ENCODE assay signal across 28 cellular contexts in the genomic region with DNA sequence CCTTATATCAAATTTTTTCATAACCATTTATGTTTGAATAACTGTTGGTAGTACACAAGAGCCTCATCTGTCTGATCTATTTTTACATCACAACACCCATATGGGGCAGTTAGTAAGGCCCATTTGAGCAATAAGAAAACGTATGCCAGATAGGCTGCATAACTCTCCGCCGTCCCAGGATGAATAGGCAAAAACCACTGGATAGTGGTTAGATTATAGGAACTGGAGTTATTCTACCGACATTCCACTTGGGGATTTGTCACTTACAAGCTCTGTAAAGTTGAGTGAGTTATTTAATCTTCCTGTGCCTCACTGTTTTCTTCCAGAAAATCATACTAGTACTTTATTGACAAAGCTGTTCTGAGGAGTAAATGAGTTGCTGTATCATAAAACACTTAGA.
"Had no signal": no experiment of that assay in that cellular context is flagged by ENCODE, and none has a peak within 500 bp of the region (broad histone marks: within the 10 kb centered on the region; RNA-seq: fewer than 3 reads in every experiment).

No MANE protein-coding gene starts in this region.

- H3K36me3 Mint-ChIP-seq: activated naive CD4-positive, alpha-beta T cell treated with anti-CD3 and anti-CD28 coated beads, Interleukin-2, amount 50 U/mL, for 72 hours; naive B cell; stimulated activated effector memory CD8-positive, alpha-beta T cell treated with anti-CD3 and anti-CD28 coated beads, Interleukin-12 subunit alpha, Interleukin-12 subunit beta, amount 100 ng/mL, for 72 hours had no signal

- H3K4me3 Mint-ChIP-seq: activated CD4-positive, alpha-beta T cell treated with anti-CD3 and anti-CD28 coated beads for 36 hours; activated T-cell treated with anti-CD3 and anti-CD28 coated beads, Interleukin-2, amount 50 U/mL, for 72 hours; central memory CD8-positive, alpha-beta T cell; naive B cell; stimulated activated effector memory CD8-positive, alpha-beta T cell treated with anti-CD3 and anti-CD28 coated beads, Interleukin-12 subunit alpha, Interleukin-12 subunit beta, amount 100 ng/mL, for 72 hours; stimulated activated naive CD8-positive, alpha-beta T cell treated with anti-CD3 and anti-CD28 coated beads, Interleukin-15, Interleukin-2, amounts not matched to agents 100 ng/mL and 50 ng/mL, for 24 hours had no signal

- H3K4me1 Mint-ChIP-seq: activated CD4-positive, alpha-beta T cell treated with anti-CD3 and anti-CD28 coated beads for 36 hours; central memory CD8-positive, alpha-beta T cell; naive B cell; stimulated activated effector memory CD8-positive, alpha-beta T cell treated with anti-CD3 and anti-CD28 coated beads, Interleukin-12 subunit alpha, Interleukin-12 subunit beta, amount 100 ng/mL, for 72 hours had no signal

- ATAC-seq: activated CD4-positive, alpha-beta T cell treated with anti-CD3 and anti-CD28 coated beads for 36 hours; activated naive CD4-positive, alpha-beta T cell treated with anti-CD3 and anti-CD28 coated beads, Interleukin-2, amount 50 U/mL, for 72 hours; activated T-cell treated with anti-CD3 and anti-CD28 coated beads, Interleukin-2, amount 50 U/mL, for 72 hours; gastroesophageal sphincter; mucosa of descending colon; pancreas; right cardiac atrium; stimulated activated effector memory CD8-positive, alpha-beta T cell treated with anti-CD3 and anti-CD28 coated beads, Interleukin-12 subunit alpha, Interleukin-12 subunit beta, amount 100 ng/mL, for 72 hours had no signal

- H3K27ac Mint-ChIP-seq: activated CD4-positive, alpha-beta T cell treated with anti-CD3 and anti-CD28 coated beads for 36 hours; activated naive CD4-positive, alpha-beta T cell treated with anti-CD3 and anti-CD28 coated beads, Interleukin-2, amount 50 U/mL, for 72 hours; activated T-cell treated with anti-CD3 and anti-CD28 coated beads, Interleukin-2, amount 50 U/mL, for 72 hours; naive B cell; stimulated activated effector memory CD8-positive, alpha-beta T cell treated with anti-CD3 and anti-CD28 coated beads, Interleukin-12 subunit alpha, Interleukin-12 subunit beta, amount 100 ng/mL, for 72 hours; stimulated activated naive CD8-positive, alpha-beta T cell treated with anti-CD3 and anti-CD28 coated beads, Interleukin-15, Interleukin-2, amounts not matched to agents 100 ng/mL and 50 ng/mL, for 24 hours had no signal

- H3K79me2 ChIP-seq: hepatocyte had no signal

- H3K4me1 ChIP-seq: esophagus squamous epithelium, gastroesophageal sphincter, left ventricle myocardium inferior, pancreas had no signal

- H3K27ac ChIP-seq: epithelial cell of prostate, esophagus squamous epithelium, gastroesophageal sphincter, hepatocyte, left ventricle myocardium inferior, pancreas, thoracic aorta had no signal

- H3K4me2 ChIP-seq: hepatocyte had no signal

- H3K36me3 ChIP-seq: esophagus squamous epithelium, gastroesophageal sphincter, left ventricle myocardium inferior, pancreas, thoracic aorta had no signal

- H2AFZ ChIP-seq: hepatocyte had no signal

- H3K27me3 ChIP-seq: esophagus squamous epithelium, gastroesophageal sphincter, hepatocyte, pancreas had no signal

- H3K9me3 Mint-ChIP-seq: stimulated activated naive CD8-positive, alpha-beta T cell treated with anti-CD3 and anti-CD28 coated beads, Interleukin-15, Interleukin-2, amounts not matched to agents 100 ng/mL and 50 ng/mL, for 24 hours had no signal

- DNase-seq: activated CD4-positive, alpha-beta T cell treated with anti-CD3 and anti-CD28 coated beads for 36 hours; activated CD4-positive, CD25-positive, alpha-beta regulatory T cell; activated naive CD4-positive, alpha-beta T cell; activated T-cell treated with anti-CD3 and anti-CD28 coated beads for 4 hours; activated T-cell treated with anti-CD3 and anti-CD28 coated beads, Interleukin-2, amount 50 U/mL, for 72 hours; anterior cingulate cortex; dermis blood vessel endothelial cell; effector CD4-positive, alpha-beta T cell; esophagus squamous epithelium; islet precursor cell; left ventricle myocardium inferior; mucosa of descending colon; naive B cell; nucleus accumbens; pancreas; right cardiac atrium; small intestine; stimulated activated CD4-positive, alpha-beta T cell treated with anti-CD3 and anti-CD28 coated beads, Interleukin-4, amount 100 ng/mL, for 24 hours; trophoblast cell had no signal

- H3K27me3 Mint-ChIP-seq: activated CD4-positive, alpha-beta T cell treated with anti-CD3 and anti-CD28 coated beads for 36 hours; central memory CD8-positive, alpha-beta T cell; naive B cell; stimulated activated naive CD8-positive, alpha-beta T cell treated with anti-CD3 and anti-CD28 coated beads, Interleukin-15, Interleukin-2, amounts not matched to agents 100 ng/mL and 50 ng/mL, for 24 hours had no signal

- H3K4me3 ChIP-seq: esophagus squamous epithelium, gastroesophageal sphincter, hepatocyte, left ventricle myocardium inferior, lung, mucosa of descending colon, pancreas, thoracic aorta had no signal

- H3K9me3 ChIP-seq: pancreas, thoracic aorta had no signal
